8 cellular contexts compared by ENCODE assay signal in the genomic region with DNA sequence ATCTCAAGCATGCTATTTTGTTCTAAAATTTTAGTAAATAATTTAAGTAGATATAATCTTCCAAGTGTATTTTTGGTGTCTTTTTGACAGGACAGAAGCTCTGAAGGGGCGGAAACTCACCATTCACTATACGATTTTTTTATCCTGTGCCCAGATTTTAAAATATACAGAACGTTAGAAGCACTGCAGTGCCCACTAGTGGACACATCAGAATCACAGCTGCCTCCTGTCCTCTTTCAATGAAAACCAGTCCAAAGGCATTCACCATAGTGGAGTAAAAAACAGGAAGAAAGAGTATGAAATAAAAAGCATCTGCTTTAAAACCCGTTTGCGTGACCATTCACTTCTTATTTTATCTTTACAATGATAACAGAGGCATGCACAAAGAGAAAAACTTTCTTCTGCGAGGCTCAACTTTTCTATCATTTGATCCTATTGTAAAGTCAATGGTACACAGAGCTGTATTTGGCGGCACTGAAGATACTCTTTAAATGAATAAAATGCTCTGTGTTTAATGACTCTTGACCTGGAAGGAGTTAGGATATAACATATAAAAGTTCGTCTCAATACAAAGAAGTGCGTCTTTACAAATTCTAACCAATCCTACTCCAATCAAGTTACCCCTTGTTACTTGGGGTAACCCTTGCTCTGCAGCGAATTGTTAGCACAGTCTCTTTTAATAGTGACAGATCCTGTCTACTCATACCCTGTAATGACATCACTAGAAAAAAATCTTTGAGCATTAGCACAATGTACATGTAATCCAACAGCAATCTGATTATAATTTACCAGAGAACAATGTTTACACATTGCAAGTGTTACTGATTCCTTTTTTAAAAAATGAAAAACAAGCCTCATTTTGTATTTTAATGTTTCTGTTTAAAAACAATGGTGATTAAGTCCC.
DNase-seq lines count a peak whose midpoint lies in the region; ATAC-seq and TF ChIP-seq lines count a peak whose summit lies in the region.

No MANE protein-coding gene starts in this region.

- no peaks in the 10 kb centered on the region for H3K9me2 ChIP-seq in PC-3 (replicated peaks; ENCODE audit: low read length)

- intact Hi-C loops in Right ventricle myocardium inferior (cut with DNase I) = loop anchor here (10.0 kb wide), 1 partner anchor 1832 kb away; no protein-coding TSS in a partner anchor
- intact Hi-C loops in PC-3 (cut with micrococcal nuclease) = loop anchor here (5.0 kb wide), 1 partner anchor 320 kb away; no protein-coding TSS in a partner anchor

- no TSS peak for BruUV-seq in PC-3 (replicated peaks; lab: Mats Ljungman, UMichigan)

- H3K4me1 ChIP-seq in cardiac muscle cell (ENCODE audit: low read depth) = no peaks in the 10 kb centered on the region
- H3K4me1 ChIP-seq in PC-3 (ENCODE audit: insufficient read depth, low read length) = no peaks in the 10 kb centered on the region

- H2AFZ ChIP-seq in PC-3 (ENCODE audit: low read length) = no peak overlapping the region

- ATAC-seq in Right ventricle myocardium inferior = no peak
- ATAC-seq in PC-3 = peak; percentile 50
- ATAC-seq in GM18873 (IDR thresholded peaks at IDR 0.05; ENCODE audit: low FRiP score, unreplicated experiment) = no peak

- H3K79me2 ChIP-seq in PC-3 (ENCODE audit: low read length) = no peaks in the 10 kb centered on the region

- H3K4me2 ChIP-seq in PC-3 (ENCODE audit: low read length) = no peak overlapping the region

- no peak overlapping the region for H3K4me3 ChIP-seq in cardiac muscle cell
- no peak overlapping the region for H3K4me3 ChIP-seq in PC-3 (ENCODE audit: low read length)
- no peak overlapping the region for H3K4me3 ChIP-seq in brain microvascular endothelial cell (ENCODE audit: low read depth, low read length)

- H3F3A ChIP-seq in PC-3 (ENCODE audit: low read length, unreplicated experiment) = no peaks in the 10 kb centered on the region

- H3K36me3 ChIP-seq in cardiac muscle cell (no peaks in the 10 kb centered on the region), PC-3 (ENCODE audit: low read depth, low read length) (no peaks in the 10 kb centered on the region), brain microvascular endothelial cell (replicated peaks) (no peaks in the 10 kb centered on the region)

- no peak overlapping the region for H3K9ac ChIP-seq in PC-3 (ENCODE audit: low read length)

- no peaks in the 10 kb centered on the region for H4K20me1 ChIP-seq in PC-3 (ENCODE audit: low read length)

- in situ Hi-C loops in brain microvascular endothelial cell (cut with HindIII; ENCODE audit: low pct_ligation_motif_present, low sequenced_read_pairs) = no loop called here

- peak; percentile 91 for TF ChIP-seq CTCF in cardiac muscle cell (IDR thresholded peaks at IDR 0.05; ENCODE audit: low read depth, low read length)
- peak; percentile 75 for TF ChIP-seq CTCF in PC-3 (conservative IDR thresholded peaks at IDR 0.05; ENCODE audit: low read depth, low read length)
- peak; percentile 89 for TF ChIP-seq CTCF in brain microvascular endothelial cell (IDR thresholded peaks at IDR 0.05; ENCODE audit: low read depth, low read length, missing control alignments)

- DNase-seq in cardiac muscle cell (ENCODE audit: low read depth in 1 of 2, low spot score in 1 of 2) = peak; percentile 70 to 73
- DNase-seq in Right ventricle myocardium inferior (ENCODE audit: missing footprints) = no peak
- peak; percentile 40 for DNase-seq in HuH-7.5 (ENCODE audit: low spot score)
- peak; percentile 64 for DNase-seq in PC-3
- DNase-seq in brain microvascular endothelial cell = peak; percentile 78
- DNase-seq in iris pigment epithelial cell (ENCODE audit: low read depth) = peak; percentile 64
- peak; percentile 23 to 45 for DNase-seq in stimulated activated CD4-positive, alpha-beta T cell treated with anti-CD3 and anti-CD28 coated beads, Interleukin-2, amount 100 ng/mL, for 24 hours

- no peaks in the 10 kb centered on the region for H3K9me3 ChIP-seq in cardiac muscle cell (ENCODE audit: low read depth)
- no peaks in the 10 kb centered on the region for H3K9me3 ChIP-seq in PC-3 (ENCODE audit: low read length)

- H3K27me3 ChIP-seq in cardiac muscle cell (no peaks in the 10 kb centered on the region), PC-3 (ENCODE audit: low read length) (peaks cover 13% of the 10 kb centered on the region; the same call in 1 of the 2 replicates), brain microvascular endothelial cell (replicated peaks) (no peaks in the 10 kb centered on the region)

- POLR2A ChIA-PET in PC-3 (lab: Charles Lee; ENCODE audit: unreplicated experiment) = no interaction called here

- CTCF ChIA-PET in PC-3 (lab: Charles Lee) = interaction anchor here (0.7 kb wide), 1 partner anchor 270 kb away, joined by 3 read pairs; no protein-coding TSS in a partner anchor

- H3K27ac ChIP-seq in cardiac muscle cell (no peak overlapping the region), PC-3 (ENCODE audit: low read length) (no peak overlapping the region), brain microvascular endothelial cell (no peak overlapping the region)
